In genomic region chr9:131543141-131543540, GRCh38 we compare ENCODE assay signal across 35 cellular contexts. TPM values are rescaled to one million over a fixed set of nuclear protein-coding genes. Genes with fewer than 3 reads are reported as not detected.
"Had no signal": no experiment of that assay in that cellular context is flagged by ENCODE, and none has a peak within 500 bp of the region (broad histone marks: within the 10 kb centered on the region; RNA-seq: fewer than 3 reads in every experiment).

No MANE protein-coding gene starts in this region.

- H3K36me3 ChIP-seq: adrenal gland, ascending aorta, cardiac muscle cell, colonic mucosa, esophagus squamous epithelium, left ventricle myocardium inferior, uterus had no signal

- H3K27me3 ChIP-seq: ascending aorta had no signal

- H3K27ac ChIP-seq: adrenal gland, ascending aorta, cardiac muscle cell, colonic mucosa, epithelial cell of prostate, esophagus squamous epithelium, left ventricle myocardium inferior, skin epidermis, uterus had no signal

- H3K9me3 ChIP-seq: colonic mucosa had no signal

- DNase-seq: activated CD4-positive, alpha-beta memory T cell treated with anti-CD3 and anti-CD28 coated beads for 36 hours; activated CD4-positive, alpha-beta T cell treated with anti-CD3 and anti-CD28 coated beads, Interleukin-2, amount 10 ng/mL, durations not matched to agents 24 days and 14 days; activated CD8-positive, alpha-beta memory T cell treated with anti-CD3 and anti-CD28 coated beads, Interleukin-2, amount 50 U/mL, for 4 hours; activated effector memory CD4-positive, alpha-beta T cell treated with anti-CD3 and anti-CD28 coated beads, Interleukin-2, amount 50 U/mL, for 16 hours; activated naive CD4-positive, alpha-beta T cell treated with anti-CD3 and anti-CD28 coated beads for 36 hours; activated naive CD8-positive, alpha-beta T cell treated with anti-CD3 and anti-CD28 coated beads for 36 hours; activated T-cell treated with anti-CD3 and anti-CD28 coated beads, Interleukin-2, amount 50 U/mL, for 1 hour; adrenal gland; cerebellar nuclear complex; colonic mucosa; effector CD8-positive, alpha-beta T cell; esophagus squamous epithelium; glutamatergic neuron; islet precursor cell; left ventricle myocardium inferior; stimulated activated CD4-positive, alpha-beta T cell treated with anti-CD3 and anti-CD28 coated beads, Interleukin-12 subunit alpha, Interleukin-12 subunit beta, amount 100 ng/mL, for 4 hours; stimulated activated CD4-positive, alpha-beta T cell treated with anti-CD3 and anti-CD28 coated beads, Interleukin-4, amount 100 ng/mL, for 1 hour; uterus had no signal

- H3K4me3 ChIP-seq: adrenal gland, cardiac muscle cell, colonic mucosa, esophagus squamous epithelium, left ventricle myocardium inferior, lung, mucosa of descending colon, skin epidermis, uterus had no signal

RNA-seq across cellular contexts. Expression of gene PRRT1B, which starts 2.2 kb away (rescaled TPM):
- total RNA-seq: activated CD4-positive, alpha-beta memory T cell treated with anti-CD3 and anti-CD28 coated beads for 36 hours; activated CD4-positive, alpha-beta T cell treated with anti-CD3 and anti-CD28 coated beads, Interleukin-2, amount 10 ng/mL, durations not matched to agents 24 days and 14 days; activated CD8-positive, alpha-beta memory T cell treated with anti-CD3 and anti-CD28 coated beads for 36 hours; activated naive CD4-positive, alpha-beta T cell treated with anti-CD3 and anti-CD28 coated beads for 36 hours; activated naive CD8-positive, alpha-beta T cell treated with anti-CD3 and anti-CD28 coated beads for 36 hours; activated T-helper 1 cell treated with anti-CD3 and anti-CD28 coated beads, Interleukin-12 subunit alpha, Interleukin-12 subunit beta, Interleukin-2, Interleukin-4 antibody, amounts not matched to agents 30 ng/mL and 10 ng/mL and 1 ng/mL, durations not matched to agents 14 hours and 24 hours and 36 hours; adrenal gland; ascending aorta; cardiac muscle cell; dermis microvascular lymphatic vessel endothelial cell; esophagus squamous epithelium; frontal cortex; left ventricle myocardium inferior; mesenteric fat pad; myocyte; natural killer cell treated with Interleukin-12 subunit alpha and Interleukin-12 subunit beta and Interleukin-15 and Interleukin-18, amount 100 ng/mL, for 72 hours; osteoblast; sciatic nerve; subcutaneous adipose tissue; uterus had no signal
- polyA plus RNA-seq: adrenal gland, cardiac muscle cell, thymus had no signal
